ENCODE assay signal across 8 cellular contexts in genomic region chr10:50260791-50261281, GRCh38. TPM values are rescaled to one million over a fixed set of nuclear protein-coding genes. Genes with fewer than 3 reads are reported as not detected.
A peak's percentile ranks its signal among the peaks of the same experiment; 100 is the strongest.
DNase-seq lines count a peak whose midpoint lies in the region; ATAC-seq and TF ChIP-seq lines count a peak whose summit lies in the region.

No MANE protein-coding gene starts in this region.

- no peaks in the 10 kb centered on the region for H3K36me3 Mint-ChIP-seq in endodermal cell (ENCODE audit: low read depth)

- peaks cover 7% of the 10 kb centered on the region for H3K4me1 Mint-ChIP-seq in endodermal cell

- H3K27ac Mint-ChIP-seq in endodermal cell: no peak overlapping the region

- intact Hi-C loops in lower lobe of right lung (cut with DNase I): no loop called here
- intact Hi-C loops in left ventricle myocardium superior (cut with micrococcal nuclease): no loop called here

- H3K36me3 ChIP-seq in lower lobe of right lung (no peaks in the 10 kb centered on the region), endodermal cell (ENCODE audit: control insufficient read depth, insufficient read depth, low read length) (no peaks in the 10 kb centered on the region)

- H3K4me1 ChIP-seq in lower lobe of right lung (no peaks in the 10 kb centered on the region), endodermal cell (ENCODE audit: control insufficient read depth, insufficient read depth, low read length) (peaks cover 6% of the 10 kb centered on the region)

- H3K9ac ChIP-seq in endodermal cell (ENCODE audit: extremely low read depth, low read length, poor library complexity, severe bottlenecking): no peak overlapping the region

- ATAC-seq in GM18508 (IDR thresholded peaks at IDR 0.05; ENCODE audit: insufficient read depth, unreplicated experiment) (peak; percentile 100), GM21515 (IDR thresholded peaks at IDR 0.05; ENCODE audit: unreplicated experiment) (peak; percentile 99), HG03565 (IDR thresholded peaks at IDR 0.05; ENCODE audit: unreplicated experiment) (peak; percentile 100), lower lobe of right lung (no peak), left ventricle myocardium superior (no peak)

- H3K27me3 ChIP-seq in lower lobe of right lung (ENCODE audit: low read depth) (no peaks in the 10 kb centered on the region), endodermal cell (ENCODE audit: control insufficient read depth, insufficient read depth, low read length, poor library complexity, severe bottlenecking) (no peaks in the 10 kb centered on the region)

- no peaks in the 10 kb centered on the region for H3K9me3 ChIP-seq in lower lobe of right lung
- H3K9me3 ChIP-seq in endodermal cell (ENCODE audit: control insufficient read depth, low read length): no peaks in the 10 kb centered on the region

- no peak overlapping the region for H3K4me3 ChIP-seq in epithelial cell of esophagus (ENCODE audit: low read length)
- H3K4me3 ChIP-seq in lower lobe of right lung: no peak overlapping the region
- H3K4me3 ChIP-seq in endodermal cell (ENCODE audit: low read length): no peak overlapping the region

- H3K4me3 Mint-ChIP-seq in endodermal cell: no peak overlapping the region

- H3K27me3 Mint-ChIP-seq in endodermal cell (ENCODE audit: insufficient read depth): peaks cover 13% of the 10 kb centered on the region

- TF ChIP-seq CTCF in epithelial cell of esophagus (IDR thresholded peaks at IDR 0.05; ENCODE audit: insufficient read depth, low read depth, low read length, missing control alignments): no peak
- TF ChIP-seq CTCF in lower lobe of right lung (IDR thresholded peaks at IDR 0.05): no peak
- TF ChIP-seq CTCF in endodermal cell (conservative IDR thresholded peaks at IDR 0.05): no peak

- DNase-seq in epithelial cell of esophagus (ENCODE audit: low read depth): peak; percentile 52
- no peak for DNase-seq in lower lobe of right lung
- DNase-seq in left ventricle myocardium superior: no peak
- no peak for DNase-seq in endodermal cell
- no peak for DNase-seq in AML-193 (lab: John Stamatoyannopoulos, UW)

- WGBS in endodermal cell (ENCODE audit: insufficient coverage in 1 of 2, insufficient read length in 1 of 2), 2 experiments: 88 to 93% methylated on average over 2 of the region's 2 CpGs

- H3K27ac ChIP-seq in lower lobe of right lung: no peak overlapping the region
- no peak overlapping the region for H3K27ac ChIP-seq in endodermal cell (ENCODE audit: low read depth, low read length)

- H3K9me3 Mint-ChIP-seq in endodermal cell: peaks cover 34% of the 10 kb centered on the region

RNA-seq across cellular contexts. Expression of gene ASAH2, which starts 9.5 kb away (rescaled TPM):
- not detected for total RNA-seq in lower lobe of right lung
- 0.32 TPM for total RNA-seq in left ventricle myocardium superior
- total RNA-seq in endodermal cell: 1 to 10 TPM; 5.2 to 6.7 TPM
- polyA plus RNA-seq in endodermal cell (2013, experiment 1 of 2): 3.3 TPM
- 2.3 TPM for polyA plus RNA-seq in endodermal cell (2013, experiment 2 of 2)

Comparison
In these comparisons a context has a peak if more than half of its experiments do, and no peak if none do; other contexts are left out.
1. ATAC-seq: peak in GM18508 (single experiment), GM21515 (single experiment) and HG03565 (single experiment); none in lower lobe of right lung (0 of 2) and left ventricle myocardium superior (single experiment).